8 cellular contexts compared by ENCODE assay signal in the genomic region with DNA sequence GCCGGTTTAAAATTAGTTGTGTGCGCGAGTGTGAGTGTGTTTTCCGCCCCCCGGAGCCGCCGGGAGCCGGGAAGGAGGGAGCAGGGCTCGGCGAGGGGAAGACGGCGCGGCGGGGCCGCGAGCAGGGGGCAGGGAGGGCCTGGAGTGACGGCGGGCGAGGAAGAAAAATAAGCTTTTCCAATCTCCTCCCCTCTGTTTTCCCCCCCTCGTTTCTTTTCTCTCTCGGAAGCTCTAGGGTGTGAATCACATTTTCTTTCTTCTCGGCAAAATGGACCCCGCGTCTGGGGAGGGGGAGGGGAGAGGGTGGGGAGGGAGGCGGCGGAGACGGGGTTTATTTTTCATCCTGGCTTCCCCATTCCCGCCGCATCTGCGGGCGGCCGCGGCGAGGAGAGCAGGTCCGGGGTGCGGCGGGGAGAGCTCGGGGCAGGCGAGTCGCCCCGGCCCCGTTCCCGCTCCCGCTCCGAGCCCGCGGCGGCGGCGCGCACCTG. TPM values are rescaled to one million over a fixed set of nuclear protein-coding genes. Genes with fewer than 3 reads are reported as not detected.
A peak's percentile ranks its signal among the peaks of the same experiment; 100 is the strongest.
DNase-seq lines count a peak whose midpoint lies in the region; ATAC-seq and TF ChIP-seq lines count a peak whose summit lies in the region.

No MANE protein-coding gene starts in this region.

- H4K20me1 ChIP-seq in PC-9 (ENCODE audit: insufficient read depth) = no peaks in the 10 kb centered on the region

- TF ChIP-seq CTCF in PC-9 (conservative IDR thresholded peaks at IDR 0.05) = no peak
- no peak for TF ChIP-seq CTCF in esophagus squamous epithelium (IDR thresholded peaks at IDR 0.05)

- no peaks in the 10 kb centered on the region for H3K9me3 Mint-ChIP-seq in activated T-cell treated with anti-CD3 and anti-CD28 coated beads, Interleukin-2, amount 50 U/mL, for 72 hours

- H3K4me2 ChIP-seq in PC-9 = peak overlapping the region; percentile 95

- H3K4me1 ChIP-seq in PC-9 (replicated peaks; ENCODE audit: insufficient read depth) (peaks cover 39% of the 10 kb centered on the region), esophagus squamous epithelium (peaks cover 0 to 73% (median 11%) of the 10 kb centered on the region in 3 donors)

- peak overlapping the region; percentile 76; the same call in 1 of the 2 replicates for H2AFZ ChIP-seq in PC-9

- no peaks in the 10 kb centered on the region for H3K27me3 Mint-ChIP-seq in activated T-cell treated with anti-CD3 and anti-CD28 coated beads, Interleukin-2, amount 50 U/mL, for 72 hours (ENCODE audit: low read depth)

- peak overlapping the region; percentile 88 to 97 for H3K4me3 Mint-ChIP-seq in activated T-cell treated with anti-CD3 and anti-CD28 coated beads, Interleukin-2, amount 50 U/mL, for 72 hours

- CTCF ChIA-PET in PC-9 (lab: Charles Lee) = interaction anchor here (0.6 to 0.7 kb wide), 2 partner anchors 36 to 44 kb away, joined by 5 to 7 read pairs; no protein-coding TSS in a partner anchor

- POLR2A ChIA-PET in PC-9 (lab: Charles Lee; ENCODE audit: unreplicated experiment) = interaction anchor here (0.5 to 2.0 kb wide), 4 partner anchors 28 to 107 kb away, joined by 6 to 50 read pairs (median 8); partner anchors contain the start of genes RPL7L1 and TBCC

- BruUV-seq in PC-9 (replicated peaks; lab: Mats Ljungman, UMichigan) = no TSS peak

- H3K9me2 ChIP-seq in PC-9 (ENCODE audit: insufficient read depth) = no peaks in the 10 kb centered on the region

- H3K79me2 ChIP-seq in PC-9 (ENCODE audit: low read depth) = peaks cover 53% of the 10 kb centered on the region

- H3K27me3 ChIP-seq in PC-9 (ENCODE audit: insufficient read depth, low read depth) (no peaks in the 10 kb centered on the region), esophagus squamous epithelium (no peaks in the 10 kb centered on the region)

- peak; percentile 29 for ATAC-seq in GM18505 (IDR thresholded peaks at IDR 0.05; ENCODE audit: unreplicated experiment)
- peak; percentile 52 to 68 for ATAC-seq in activated T-cell treated with anti-CD3 and anti-CD28 coated beads, Interleukin-2, amount 50 U/mL, for 72 hours (replicated peaks in 1 of 2)

- H3K4me3 ChIP-seq in PC-9 (peak overlapping the region; percentile 99), esophagus squamous epithelium (peak overlapping the region; percentile 78 to 94 (median 88))

- no peaks in the 10 kb centered on the region for H3K9me3 ChIP-seq in PC-9 (ENCODE audit: insufficient read depth, low read depth)
- H3K9me3 ChIP-seq in esophagus squamous epithelium = no peaks in the 10 kb centered on the region

- TF ChIP-seq POLR2A in GM18505 (IDR thresholded peaks at IDR 0.05; ENCODE audit: borderline replicate concordance, extremely low read depth, insufficient read depth, insufficient read length) = peak; percentile 49
- TF ChIP-seq POLR2A in esophagus squamous epithelium (IDR thresholded peaks at IDR 0.05) = peak in 3 of 4 donors; percentile 28 to 91 (median 82)

- peaks cover 27% of the 10 kb centered on the region for H3K4me1 Mint-ChIP-seq in activated T-cell treated with anti-CD3 and anti-CD28 coated beads, Interleukin-2, amount 50 U/mL, for 72 hours (ENCODE audit: low read depth)

- DNase-seq in 8988T (peak; percentile 72), HuH-7.5 (ENCODE audit: low spot score) (peak; percentile 72), PC-9 (peak; percentile 60 to 62), esophagus squamous epithelium (lab: John Stamatoyannopoulos, UW) (no peak), myocyte (ENCODE audit: low read depth) (peak; percentile 87)
- peak; percentile 66 to 68 for DNase-seq in activated T-cell treated with anti-CD3 and anti-CD28 coated beads, Interleukin-2, amount 50 U/mL, for 72 hours
- peak; percentile 43 for DNase-seq in stimulated activated CD8-positive, alpha-beta memory T cell treated with anti-CD3 and anti-CD28 coated beads, Interleukin-7, amount 100 ng/mL, for 24 hours (ENCODE audit: low read depth)

- intact Hi-C loops in PC-9 (cut with micrococcal nuclease; ENCODE audit: unreplicated experiment) = loop anchor here (1.0 kb wide), 1 partner anchor 36 kb away; the partner anchor contains the start of gene TBCC
- intact Hi-C loops in esophagus squamous epithelium (cut with DNase I) = loop anchor here (5.0 kb wide), 1 partner anchor 35 kb away; the partner anchor contains the start of gene TBCC

- H3K36me3 Mint-ChIP-seq in activated T-cell treated with anti-CD3 and anti-CD28 coated beads, Interleukin-2, amount 50 U/mL, for 72 hours (ENCODE audit: insufficient read depth in 2 of 2) = peaks cover 4 to 18% of the 10 kb centered on the region in 2 donors

- 0% methylated on average over 14 to 23 of the region's 51 CpGs for WGBS in esophagus squamous epithelium, 2 donors

- peak overlapping the region; percentile 94 for H3K27ac ChIP-seq in PC-9
- peak overlapping the region; percentile 99 to 100 (median 99) for H3K27ac ChIP-seq in esophagus squamous epithelium

- H3F3A ChIP-seq in PC-9 (ENCODE audit: insufficient read depth, low read depth) = peaks cover 38% of the 10 kb centered on the region

- H3K36me3 ChIP-seq in PC-9 (ENCODE audit: low read depth) = no peaks in the 10 kb centered on the region
- H3K36me3 ChIP-seq in esophagus squamous epithelium = no peaks in the 10 kb centered on the region

- peak overlapping the region; percentile 95 for H3K27ac Mint-ChIP-seq in activated T-cell treated with anti-CD3 and anti-CD28 coated beads, Interleukin-2, amount 50 U/mL, for 72 hours

RNA-seq across cellular contexts. Expression of gene BICRAL, which starts 0.9 kb away (rescaled TPM):
- 8.5 and 12.9 TPM in 2 replicates for total RNA-seq in PC-9 (2021)
- total RNA-seq in activated T-cell treated with anti-CD3 and anti-CD28 coated beads, Interleukin-2, amount 50 U/mL, for 72 hours = 10 to 100 TPM; 21.9 to 24.4 TPM
- total RNA-seq in esophagus squamous epithelium = 10 to 100 TPM in 2 of 4 donors, 1 to 10 TPM in 2; 5.8 to 13.9 (median 8.9) TPM
- 4.3 and 4.7 TPM in 2 replicates for total RNA-seq in myocyte
- polyA plus RNA-seq in myocyte (2012) = 4.9 TPM

RNA-seq across cellular contexts. Expression of gene TBCC, which starts 36.8 kb away (rescaled TPM):
- total RNA-seq in PC-9 (2021) (12.3 and 15.1 TPM in 2 replicates), esophagus squamous epithelium (10 to 100 TPM; 16.2 to 32.9 (median 24.8) TPM), myocyte (44.3 and 45.2 TPM in 2 replicates)
- total RNA-seq in activated T-cell treated with anti-CD3 and anti-CD28 coated beads, Interleukin-2, amount 50 U/mL, for 72 hours = 10 to 100 TPM; 24.3 to 25.3 TPM
- polyA plus RNA-seq in myocyte (2012) = 20.9 TPM
